ENCODE assay signal across 8 cellular contexts in the genomic region with DNA sequence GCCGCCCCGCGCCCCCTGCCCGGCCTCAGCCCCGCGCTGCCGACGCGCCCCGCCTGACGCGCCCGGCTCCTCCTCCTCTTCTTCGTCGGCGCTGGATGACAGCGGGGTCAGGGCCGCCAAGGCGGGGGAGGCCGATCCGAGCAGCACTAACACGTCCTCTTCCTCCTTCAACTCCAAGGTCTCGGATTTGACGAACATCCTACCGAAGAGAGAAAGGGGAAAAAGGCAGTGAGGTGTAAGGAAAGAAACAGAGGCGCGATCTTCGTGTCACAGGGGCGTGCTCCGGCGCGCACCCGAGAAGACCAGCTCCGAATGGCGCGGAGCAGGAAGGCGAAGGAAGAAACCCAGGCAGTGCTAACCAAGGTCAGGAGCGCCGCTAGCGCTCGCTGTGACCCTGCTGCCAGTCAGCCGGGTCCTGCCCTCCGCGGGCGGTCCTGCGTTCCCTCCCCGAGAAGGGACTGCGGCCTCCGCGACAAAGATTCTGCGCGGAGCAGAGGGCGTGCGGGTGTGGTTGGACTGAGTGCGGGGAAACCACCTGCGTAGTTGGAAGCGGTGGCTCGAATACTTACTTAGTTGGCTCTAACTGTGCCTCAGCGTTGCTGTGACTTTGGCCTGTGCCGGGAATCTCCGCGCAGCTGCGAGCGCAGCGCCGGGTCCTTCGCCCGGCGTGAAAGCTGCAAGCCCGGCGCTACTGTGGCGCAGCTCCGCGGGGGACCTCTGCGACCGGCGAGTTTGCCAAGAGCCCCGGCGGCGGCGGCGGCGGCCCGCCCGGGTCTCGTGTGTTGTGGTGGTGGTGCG. TPM values are rescaled to one million over a fixed set of nuclear protein-coding genes. Genes with fewer than 3 reads are reported as not detected.
A peak's percentile ranks its signal among the peaks of the same experiment; 100 is the strongest.
DNase-seq lines count a peak whose midpoint lies in the region; ATAC-seq and TF ChIP-seq lines count a peak whose summit lies in the region.

No MANE protein-coding gene starts in this region.

- peaks cover 9% of the 10 kb centered on the region for H3K36me3 Mint-ChIP-seq in activated naive CD4-positive, alpha-beta T cell treated with anti-CD3 and anti-CD28 coated beads, Interleukin-2, amount 10 ng/mL, durations not matched to agents 7 days and 5 days

- in situ Hi-C loops in GM13976 (cut with MboI; ENCODE audit: low sequenced_read_pairs, unreplicated experiment) = no loop called here

- H3K27ac ChIP-seq in ACC112 (ENCODE audit: low read depth, low read length) (no peak overlapping the region), right cardiac atrium (ENCODE audit: low read length) (no peak overlapping the region), sigmoid colon (no peak overlapping the region)

- H3K27ac Mint-ChIP-seq in activated naive CD4-positive, alpha-beta T cell treated with anti-CD3 and anti-CD28 coated beads, Interleukin-2, amount 10 ng/mL, durations not matched to agents 7 days and 5 days = peak overlapping the region; percentile 80

- H3K9me3 Mint-ChIP-seq in activated naive CD4-positive, alpha-beta T cell treated with anti-CD3 and anti-CD28 coated beads, Interleukin-2, amount 10 ng/mL, durations not matched to agents 7 days and 5 days = peaks cover 3% of the 10 kb centered on the region

- ATAC-seq in HG02610 (IDR thresholded peaks at IDR 0.05; ENCODE audit: unreplicated experiment) (peak; percentile 30), right cardiac atrium (peak; percentile 54 to 73)

- H2AFZ ChIP-seq in ACC112 (ENCODE audit: low read length, unreplicated experiment) = no peak overlapping the region

- no peaks in the 10 kb centered on the region for H3K9me3 ChIP-seq in right cardiac atrium (ENCODE audit: control insufficient read depth, low read length)
- H3K9me3 ChIP-seq in sigmoid colon = no peaks in the 10 kb centered on the region

- under 1% methylated on average over 87 of the region's 87 CpGs for WGBS in right cardiac atrium
- WGBS in sigmoid colon, 2 donors = 0 to 1% methylated on average over 87 of the region's 87 CpGs

- intact Hi-C loops in right cardiac atrium (cut with DNase I) (loop anchor here in 1 of 4 donors (5.0 kb wide), 1 partner anchor 183 kb away; no protein-coding TSS in a partner anchor), sigmoid colon (cut with DNase I) (no loop called here)

- CTCF ChIA-PET in activated naive CD4-positive, alpha-beta T cell treated with anti-CD3 and anti-CD28 coated beads, Interleukin-2, amount 10 ng/mL, durations not matched to agents 7 days and 5 days (lab: Charles Lee) = interaction anchor here (0.7 to 1.5 kb wide), 3 partner anchors 9 to 416 kb away, joined by 3 to 4 read pairs (median 3); no protein-coding TSS in a partner anchor

- no peak for TF ChIP-seq EP300 in sigmoid colon (IDR thresholded peaks at IDR 0.05)

- H3K79me2 ChIP-seq in ACC112 (ENCODE audit: control insufficient read depth, insufficient read depth, low read length, unreplicated experiment) = no peaks in the 10 kb centered on the region

- H3K36me3 ChIP-seq in ACC112 (ENCODE audit: insufficient read depth, low read length) = no peaks in the 10 kb centered on the region
- no peaks in the 10 kb centered on the region for H3K36me3 ChIP-seq in sigmoid colon

- DNase-seq in GM13976 (ENCODE audit: low spot score) (peak; percentile 77), NCI-H1092 (lab: John Stamatoyannopoulos, UW) (peak; percentile 46), right cardiac atrium (peak in 2 of 3 donors; percentile 55 to 63), sigmoid colon (no peak), NCI-H2107 treated with DMSO at 0.1 percent for 48 hours (lab: John Stamatoyannopoulos, UW; ENCODE audit: unreplicated experiment) (no peak)
- DNase-seq in activated naive CD4-positive, alpha-beta T cell treated with anti-CD3 and anti-CD28 coated beads, Interleukin-2, amount 10 ng/mL, durations not matched to agents 7 days and 5 days = peak; percentile 61

- no peak for TF ChIP-seq POLR2A in sigmoid colon (IDR thresholded peaks at IDR 0.05)

- H3K4me3 Mint-ChIP-seq in activated naive CD4-positive, alpha-beta T cell treated with anti-CD3 and anti-CD28 coated beads, Interleukin-2, amount 10 ng/mL, durations not matched to agents 7 days and 5 days = peak overlapping the region; percentile 80

- H3K27me3 Mint-ChIP-seq in activated naive CD4-positive, alpha-beta T cell treated with anti-CD3 and anti-CD28 coated beads, Interleukin-2, amount 10 ng/mL, durations not matched to agents 7 days and 5 days = peaks cover 96% of the 10 kb centered on the region

- H3K4me3 ChIP-seq in ACC112 (ENCODE audit: low read depth, low read length) (peak overlapping the region; percentile 72), right cardiac atrium (ENCODE audit: low read length) (peak overlapping the region; percentile 66), sigmoid colon (peak overlapping the region; percentile 17 to 56 (median 38))

- peaks cover 69% of the 10 kb centered on the region for H3K4me1 Mint-ChIP-seq in activated naive CD4-positive, alpha-beta T cell treated with anti-CD3 and anti-CD28 coated beads, Interleukin-2, amount 10 ng/mL, durations not matched to agents 7 days and 5 days

- H3K4me1 ChIP-seq in ACC112 (ENCODE audit: control insufficient read depth, insufficient read depth, low read length, unreplicated experiment) = no peaks in the 10 kb centered on the region
- peaks cover 9% of the 10 kb centered on the region for H3K4me1 ChIP-seq in right cardiac atrium (ENCODE audit: control insufficient read depth, insufficient read depth, low read length)
- peaks cover 0 to 45% (median 42%) of the 10 kb centered on the region in 4 donors for H3K4me1 ChIP-seq in sigmoid colon

- no peak for TF ChIP-seq CTCF in GM13976 (IDR thresholded peaks at IDR 0.05; ENCODE audit: borderline replicate concordance, control extremely low read depth, extremely low read depth, insufficient read depth, missing control alignments)
- TF ChIP-seq CTCF in sigmoid colon (IDR thresholded peaks at IDR 0.05) = no peak

- H3K27me3 ChIP-seq in ACC112 (ENCODE audit: insufficient read depth, low read length) (peaks cover 100% of the 10 kb centered on the region), right cardiac atrium (ENCODE audit: control insufficient read depth, insufficient read depth) (peaks cover 7% of the 10 kb centered on the region), sigmoid colon (peaks cover 75 to 100% (median 92%) of the 10 kb centered on the region in 3 donors)

RNA-seq across cellular contexts. Expression of a gene that starts 0.5 kb away (rescaled TPM):
- total RNA-seq in right cardiac atrium (not detected), sigmoid colon (not detected)
- polyA plus RNA-seq in right cardiac atrium (not detected), sigmoid colon (not detected)

Comparison
In these comparisons a context has a peak if more than half of its experiments do, and no peak if none do; other contexts are left out.
1. DNase-seq: peak in GM13976 (single experiment), NCI-H1092 (single experiment), activated naive CD4-positive, alpha-beta T cell treated with anti-CD3 and anti-CD28 coated beads, Interleukin-2, amount 10 ng/mL, durations not matched to agents 7 days and 5 days (single experiment) and right cardiac atrium (2 of 3); none in sigmoid colon (single experiment) and NCI-H2107 treated with DMSO at 0.1 percent for 48 hours (single experiment).
2. Peak in every context shown above with its lines, with median percentiles within 50 percentile points of each other: H3K4me3 ChIP-seq.